In the genomic region with DNA sequence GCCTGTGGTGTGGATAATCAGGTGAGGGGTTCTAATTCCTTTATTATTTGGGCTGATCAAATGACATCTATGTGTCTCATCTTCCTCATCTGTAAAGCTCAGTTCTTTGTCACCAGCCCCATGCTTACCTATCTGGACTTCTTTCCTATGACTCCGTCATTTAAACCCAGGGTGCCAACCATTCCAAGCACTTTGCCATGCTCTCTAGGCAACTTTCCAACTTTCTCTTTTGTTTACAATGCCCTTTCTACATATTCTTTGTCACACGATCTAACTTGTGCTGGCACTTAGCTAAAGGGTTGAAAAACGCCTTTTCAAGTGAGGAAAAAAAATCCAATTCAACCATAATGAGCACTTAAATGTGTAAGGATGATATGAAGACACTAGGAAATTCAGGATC, we compare ENCODE assay signal across 28 cellular contexts. TPM values are rescaled to one million over a fixed set of nuclear protein-coding genes. Genes with fewer than 3 reads are reported as not detected.
DNase-seq lines count a peak whose midpoint lies in the region; ATAC-seq and TF ChIP-seq lines count a peak whose summit lies in the region.
"Had no signal": no experiment of that assay in that cellular context is flagged by ENCODE, and none has a peak within 500 bp of the region (broad histone marks: within the 10 kb centered on the region; RNA-seq: fewer than 3 reads in every experiment).

No MANE protein-coding gene starts in this region.

- H3K36me3 Mint-ChIP-seq in activated naive CD4-positive, alpha-beta T cell treated with anti-CD3 and anti-CD28 coated beads, Interleukin-2, amount 50 U/mL, for 72 hours, result no peaks in the 10 kb centered on the region
- H3K36me3 Mint-ChIP-seq: activated naive CD4-positive, alpha-beta T cell treated with anti-CD3 and anti-CD28 coated beads, Interleukin-2, amount 50 U/mL, for 24 hours; natural killer cell; T-cell had no signal

- H3K27ac Mint-ChIP-seq in activated naive CD4-positive, alpha-beta T cell treated with anti-CD3 and anti-CD28 coated beads, Interleukin-2, amount 50 U/mL, for 72 hours, result no peak overlapping the region
- H3K27ac Mint-ChIP-seq: activated naive CD4-positive, alpha-beta T cell treated with anti-CD3 and anti-CD28 coated beads, Interleukin-2, amount 50 U/mL, for 24 hours; CD4-positive, CD25-positive, alpha-beta regulatory T cell; GM23338; natural killer cell; T-cell had no signal

- H3K36me3 ChIP-seq in mucosa of descending colon (ENCODE audit: low read depth), result no peaks in the 10 kb centered on the region
- H3K36me3 ChIP-seq in Peyer's patch, result no peaks in the 10 kb centered on the region
- H3K36me3 ChIP-seq: gastrocnemius medialis, WERI-Rb-1 had no signal

- ATAC-seq in mucosa of descending colon (peak; percentile 60), foreskin keratinocyte (no peak)
- no peak for ATAC-seq in activated naive CD4-positive, alpha-beta T cell treated with anti-CD3 and anti-CD28 coated beads, Interleukin-2, amount 50 U/mL, for 72 hours
- ATAC-seq: A549, gastrocnemius medialis, GM23338, natural killer cell, T-cell had no signal

- H3K27ac ChIP-seq in foreskin keratinocyte (no peak overlapping the region), Peyer's patch (no peak overlapping the region)
- H3K27ac ChIP-seq: A549, gastrocnemius medialis, KMS-11, WERI-Rb-1 had no signal

- H3K4me1 ChIP-seq in mucosa of descending colon (ENCODE audit: low read depth) (peaks cover 4% of the 10 kb centered on the region), foreskin keratinocyte (peaks cover 8% of the 10 kb centered on the region), Peyer's patch (no peaks in the 10 kb centered on the region)
- H3K4me1 ChIP-seq: A549, gastrocnemius medialis had no signal

- H3K9me3 ChIP-seq in mucosa of descending colon (no peaks in the 10 kb centered on the region), Peyer's patch (no peaks in the 10 kb centered on the region)
- H3K9me3 ChIP-seq: A549, gastrocnemius medialis had no signal

- H3K27me3 ChIP-seq in foreskin keratinocyte (no peaks in the 10 kb centered on the region), Peyer's patch (no peaks in the 10 kb centered on the region)
- H3K27me3 ChIP-seq: gastrocnemius medialis had no signal

- intact Hi-C loops in mucosa of descending colon (cut with DNase I, micrococcal nuclease), result no loop called here

- no peak for TF ChIP-seq POLR2A in Peyer's patch (IDR thresholded peaks at IDR 0.05)

- H3K4me3 ChIP-seq in mucosa of descending colon (no peak overlapping the region), Peyer's patch (no peak overlapping the region)
- H3K4me3 ChIP-seq: A549, gastrocnemius medialis, GM23338, smooth muscle cell had no signal

- TF ChIP-seq CTCF in mucosa of descending colon (IDR thresholded peaks at IDR 0.05) (no peak), foreskin keratinocyte (conservative IDR thresholded peaks at IDR 0.05) (no peak), Peyer's patch (IDR thresholded peaks at IDR 0.05) (no peak)

- no peaks in the 10 kb centered on the region for H3K9me3 Mint-ChIP-seq in activated naive CD4-positive, alpha-beta T cell treated with anti-CD3 and anti-CD28 coated beads, Interleukin-2, amount 50 U/mL, for 72 hours
- H3K9me3 Mint-ChIP-seq: activated naive CD4-positive, alpha-beta T cell treated with anti-CD3 and anti-CD28 coated beads, Interleukin-2, amount 50 U/mL, for 24 hours; GM23338; natural killer cell; T-cell had no signal

- peak; percentile 90 for DNase-seq in DMS79 treated with DMSO at 0.1 percent for 48 hours (lab: John Stamatoyannopoulos, UW)
- DNase-seq in NCI-H2029 (lab: John Stamatoyannopoulos, UW), result peak; percentile 60
- peak; percentile 31 for DNase-seq in NCI-H446 treated with DMSO at 0.1 percent for 48 hours (lab: John Stamatoyannopoulos, UW)
- DNase-seq in mucosa of descending colon, result no peak
- DNase-seq in NCI-H1436 (lab: John Stamatoyannopoulos, UW), result no peak
- no peak for DNase-seq in foreskin keratinocyte
- DNase-seq in Peyer's patch, result no peak
- DNase-seq in activated naive CD4-positive, alpha-beta T cell treated with anti-CD3 and anti-CD28 coated beads, Interleukin-2, amount 50 U/mL, for 72 hours (ENCODE audit: low spot score in 2 of 2), result no peak
- DNase-seq: activated CD4-positive, alpha-beta T cell treated with anti-CD3 and anti-CD28 coated beads for 48 hours; activated CD8-positive, alpha-beta memory T cell treated with anti-CD3 and anti-CD28 coated beads for 24 hours; activated T-cell treated with anti-CD3 and anti-CD28 coated beads for 4 hours; amygdala; Calu3; CD4-positive, CD25-positive, alpha-beta regulatory T cell; gastrocnemius medialis; natural killer cell; NCI-H226; NCI-H82; occipital lobe; retina; stimulated activated naive CD4-positive, alpha-beta T cell treated with Interleukin-2 at 50 U/mL for 16 hours; T-cell; WERI-Rb-1 had no signal

RNA-seq across cellular contexts. Expression of gene EXPH5, which starts 27.9 kb away (rescaled TPM):
- total RNA-seq in mucosa of descending colon (10 to 100 TPM; 22.4 to 79.3 (median 26.1) TPM), foreskin keratinocyte (13.2 and 15.0 TPM in 2 replicates), Peyer's patch (1 to 10 TPM; 3.3 to 8.1 (median 6.9) TPM)
- polyA plus RNA-seq in foreskin keratinocyte, result 1.1 and 1.5 TPM in 2 replicates
- total RNA-seq in activated naive CD4-positive, alpha-beta T cell treated with anti-CD3 and anti-CD28 coated beads, Interleukin-2, amount 50 U/mL, for 72 hours, result 10 to 100 TPM in 1 of 2 donors, 1 to 10 TPM in 1; 5.6 to 11.8 TPM

Comparison
In these comparisons a context has a peak if more than half of its experiments do, and no peak if none do; other contexts are left out.
1. DNase-seq: peak in DMS79 treated with DMSO at 0.1 percent for 48 hours (single experiment), NCI-H2029 (single experiment) and NCI-H446 treated with DMSO at 0.1 percent for 48 hours (single experiment); none in mucosa of descending colon (0 of 3), NCI-H1436 (single experiment), foreskin keratinocyte (0 of 2), Peyer's patch (0 of 3) and activated naive CD4-positive, alpha-beta T cell treated with anti-CD3 and anti-CD28 coated beads, Interleukin-2, amount 50 U/mL, for 72 hours (0 of 2).